Comparison of ENCODE assay signal across 1 cellular context in the genomic region with DNA sequence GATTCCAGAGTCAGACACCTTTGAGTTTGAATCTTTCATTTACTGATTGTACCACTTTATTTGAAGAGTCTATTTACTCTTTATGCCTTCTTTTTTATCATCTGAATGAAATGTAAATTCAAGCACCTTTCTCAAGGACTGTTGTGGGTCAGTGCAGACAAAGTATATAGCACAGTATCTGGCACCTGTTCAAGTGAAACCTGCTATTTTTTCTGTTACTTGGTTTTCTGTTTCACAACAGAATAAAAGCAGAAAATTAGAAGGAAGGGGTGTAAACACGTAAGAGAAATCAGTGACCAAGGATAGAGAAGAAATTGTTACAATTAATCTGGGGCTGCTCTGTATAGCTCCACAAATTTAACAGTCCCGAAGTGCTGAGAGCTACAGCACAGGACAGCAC.
TF ChIP-seq lines count a peak whose summit lies in the region.

No MANE protein-coding gene starts in this region.

TF ChIP-seq in GM23338, 12 proteins besides CTCF, POLR2A, EP300 and RAD21 (continued from another document):
- TF ChIP-seq, protein P1, sequence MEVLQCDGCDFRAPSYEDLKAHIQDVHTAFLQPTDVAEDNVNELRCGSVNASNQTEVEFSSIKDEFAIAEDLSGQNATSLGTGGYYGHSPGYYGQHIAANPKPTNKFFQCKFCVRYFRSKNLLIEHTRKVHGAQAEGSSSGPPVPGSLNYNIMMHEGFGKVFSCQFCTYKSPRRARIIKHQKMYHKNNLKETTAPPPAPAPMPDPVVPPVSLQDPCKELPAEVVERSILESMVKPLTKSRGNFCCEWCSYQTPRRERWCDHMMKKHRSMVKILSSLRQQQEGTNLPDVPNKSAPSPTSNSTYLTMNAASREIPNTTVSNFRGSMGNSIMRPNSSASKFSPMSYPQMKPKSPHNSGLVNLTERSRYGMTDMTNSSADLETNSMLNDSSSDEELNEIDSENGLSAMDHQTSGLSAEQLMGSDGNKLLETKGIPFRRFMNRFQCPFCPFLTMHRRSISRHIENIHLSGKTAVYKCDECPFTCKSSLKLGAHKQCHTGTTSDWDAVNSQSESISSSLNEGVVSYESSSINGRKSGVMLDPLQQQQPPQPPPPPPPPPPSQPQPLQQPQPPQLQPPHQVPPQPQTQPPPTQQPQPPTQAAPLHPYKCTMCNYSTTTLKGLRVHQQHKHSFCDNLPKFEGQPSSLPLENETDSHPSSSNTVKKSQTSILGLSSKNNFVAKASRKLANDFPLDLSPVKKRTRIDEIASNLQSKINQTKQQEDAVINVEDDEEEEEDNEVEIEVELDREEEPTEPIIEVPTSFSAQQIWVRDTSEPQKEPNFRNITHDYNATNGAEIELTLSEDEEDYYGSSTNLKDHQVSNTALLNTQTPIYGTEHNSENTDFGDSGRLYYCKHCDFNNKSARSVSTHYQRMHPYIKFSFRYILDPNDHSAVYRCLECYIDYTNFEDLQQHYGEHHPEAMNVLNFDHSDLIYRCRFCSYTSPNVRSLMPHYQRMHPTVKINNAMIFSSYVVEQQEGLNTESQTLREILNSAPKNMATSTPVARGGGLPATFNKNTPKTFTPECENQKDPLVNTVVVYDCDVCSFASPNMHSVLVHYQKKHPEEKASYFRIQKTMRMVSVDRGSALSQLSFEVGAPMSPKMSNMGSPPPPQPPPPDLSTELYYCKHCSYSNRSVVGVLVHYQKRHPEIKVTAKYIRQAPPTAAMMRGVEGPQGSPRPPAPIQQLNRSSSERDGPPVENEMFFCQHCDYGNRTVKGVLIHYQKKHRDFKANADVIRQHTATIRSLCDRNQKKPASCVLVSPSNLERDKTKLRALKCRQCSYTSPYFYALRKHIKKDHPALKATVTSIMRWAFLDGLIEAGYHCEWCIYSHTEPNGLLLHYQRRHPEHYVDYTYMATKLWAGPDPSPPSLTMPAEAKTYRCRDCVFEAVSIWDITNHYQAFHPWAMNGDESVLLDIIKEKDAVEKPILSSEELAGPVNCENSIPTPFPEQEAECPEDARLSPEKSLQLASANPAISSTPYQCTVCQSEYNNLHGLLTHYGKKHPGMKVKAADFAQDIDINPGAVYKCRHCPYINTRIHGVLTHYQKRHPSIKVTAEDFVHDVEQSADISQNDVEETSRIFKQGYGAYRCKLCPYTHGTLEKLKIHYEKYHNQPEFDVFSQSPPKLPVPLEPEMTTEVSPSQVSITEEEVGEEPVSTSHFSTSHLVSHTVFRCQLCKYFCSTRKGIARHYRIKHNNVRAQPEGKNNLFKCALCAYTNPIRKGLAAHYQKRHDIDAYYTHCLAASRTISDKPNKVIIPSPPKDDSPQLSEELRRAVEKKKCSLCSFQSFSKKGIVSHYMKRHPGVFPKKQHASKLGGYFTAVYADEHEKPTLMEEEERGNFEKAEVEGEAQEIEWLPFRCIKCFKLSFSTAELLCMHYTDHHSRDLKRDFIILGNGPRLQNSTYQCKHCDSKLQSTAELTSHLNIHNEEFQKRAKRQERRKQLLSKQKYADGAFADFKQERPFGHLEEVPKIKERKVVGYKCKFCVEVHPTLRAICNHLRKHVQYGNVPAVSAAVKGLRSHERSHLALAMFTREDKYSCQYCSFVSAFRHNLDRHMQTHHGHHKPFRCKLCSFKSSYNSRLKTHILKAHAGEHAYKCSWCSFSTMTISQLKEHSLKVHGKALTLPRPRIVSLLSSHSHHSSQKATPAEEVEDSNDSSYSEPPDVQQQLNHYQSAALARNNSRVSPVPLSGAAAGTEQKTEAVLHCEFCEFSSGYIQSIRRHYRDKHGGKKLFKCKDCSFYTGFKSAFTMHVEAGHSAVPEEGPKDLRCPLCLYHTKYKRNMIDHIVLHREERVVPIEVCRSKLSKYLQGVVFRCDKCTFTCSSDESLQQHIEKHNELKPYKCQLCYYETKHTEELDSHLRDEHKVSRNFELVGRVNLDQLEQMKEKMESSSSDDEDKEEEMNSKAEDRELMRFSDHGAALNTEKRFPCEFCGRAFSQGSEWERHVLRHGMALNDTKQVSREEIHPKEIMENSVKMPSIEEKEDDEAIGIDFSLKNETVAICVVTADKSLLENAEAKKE (CRISPR knock-in tag; IDR thresholded peaks at IDR 0.05), result no peak
- TF ChIP-seq, protein P2, sequence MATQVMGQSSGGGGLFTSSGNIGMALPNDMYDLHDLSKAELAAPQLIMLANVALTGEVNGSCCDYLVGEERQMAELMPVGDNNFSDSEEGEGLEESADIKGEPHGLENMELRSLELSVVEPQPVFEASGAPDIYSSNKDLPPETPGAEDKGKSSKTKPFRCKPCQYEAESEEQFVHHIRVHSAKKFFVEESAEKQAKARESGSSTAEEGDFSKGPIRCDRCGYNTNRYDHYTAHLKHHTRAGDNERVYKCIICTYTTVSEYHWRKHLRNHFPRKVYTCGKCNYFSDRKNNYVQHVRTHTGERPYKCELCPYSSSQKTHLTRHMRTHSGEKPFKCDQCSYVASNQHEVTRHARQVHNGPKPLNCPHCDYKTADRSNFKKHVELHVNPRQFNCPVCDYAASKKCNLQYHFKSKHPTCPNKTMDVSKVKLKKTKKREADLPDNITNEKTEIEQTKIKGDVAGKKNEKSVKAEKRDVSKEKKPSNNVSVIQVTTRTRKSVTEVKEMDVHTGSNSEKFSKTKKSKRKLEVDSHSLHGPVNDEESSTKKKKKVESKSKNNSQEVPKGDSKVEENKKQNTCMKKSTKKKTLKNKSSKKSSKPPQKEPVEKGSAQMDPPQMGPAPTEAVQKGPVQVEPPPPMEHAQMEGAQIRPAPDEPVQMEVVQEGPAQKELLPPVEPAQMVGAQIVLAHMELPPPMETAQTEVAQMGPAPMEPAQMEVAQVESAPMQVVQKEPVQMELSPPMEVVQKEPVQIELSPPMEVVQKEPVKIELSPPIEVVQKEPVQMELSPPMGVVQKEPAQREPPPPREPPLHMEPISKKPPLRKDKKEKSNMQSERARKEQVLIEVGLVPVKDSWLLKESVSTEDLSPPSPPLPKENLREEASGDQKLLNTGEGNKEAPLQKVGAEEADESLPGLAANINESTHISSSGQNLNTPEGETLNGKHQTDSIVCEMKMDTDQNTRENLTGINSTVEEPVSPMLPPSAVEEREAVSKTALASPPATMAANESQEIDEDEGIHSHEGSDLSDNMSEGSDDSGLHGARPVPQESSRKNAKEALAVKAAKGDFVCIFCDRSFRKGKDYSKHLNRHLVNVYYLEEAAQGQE (IDR thresholded peaks at IDR 0.05; ENCODE audit: unreplicated experiment), result no peak
- TF ChIP-seq CREB1 (CRISPR knock-in tag; IDR thresholded peaks at IDR 0.05; ENCODE audit: low read depth) (no peak), EZH2phosphoT487 (IDR thresholded peaks at IDR 0.05; ENCODE audit: unreplicated experiment) (no peak), ZNF114 (CRISPR knock-in tag; IDR thresholded peaks at IDR 0.05) (no peak)
